ENCODE assay signal across 13 cellular contexts in genomic region chr3:128881576-128881975, GRCh38. TPM values are rescaled to one million over a fixed set of nuclear protein-coding genes. Genes with fewer than 3 reads are reported as not detected.
DNase-seq lines count a peak whose midpoint lies in the region; ATAC-seq and TF ChIP-seq lines count a peak whose summit lies in the region.
"Had no signal": no experiment of that assay in that cellular context is flagged by ENCODE, and none has a peak within 500 bp of the region (broad histone marks: within the 10 kb centered on the region; RNA-seq: fewer than 3 reads in every experiment).

No MANE protein-coding gene starts in this region.

- H3K27ac Mint-ChIP-seq in activated CD4-positive, alpha-beta T cell treated with anti-CD3 and anti-CD28 coated beads, Interleukin-2, amount 10 ng/mL, durations not matched to agents 7 days and 5 days, result no peak overlapping the region
- H3K27ac Mint-ChIP-seq in endodermal cell, result no peak overlapping the region

- H3K79me2 ChIP-seq in OCI-LY7 (ENCODE audit: insufficient read depth, low read depth, low read length), result peaks cover 69% of the 10 kb centered on the region

- peaks cover 48% of the 10 kb centered on the region for H3K36me3 ChIP-seq in OCI-LY7 (ENCODE audit: insufficient read depth, low read length)
- peaks cover 30% of the 10 kb centered on the region for H3K36me3 ChIP-seq in endodermal cell (ENCODE audit: control insufficient read depth, insufficient read depth, low read length)
- H3K36me3 ChIP-seq in gastrocnemius medialis, result peaks cover 0 to 21% of the 10 kb centered on the region in 2 donors
- H3K36me3 ChIP-seq in tibial nerve, result peaks cover 0 to 52% (median 0%) of the 10 kb centered on the region in 3 donors
- H3K36me3 ChIP-seq: thoracic aorta had no signal

- in situ Hi-C loops in gastrocnemius medialis (cut with MboI; ENCODE audit: low sequenced_read_pairs in 4 of 4), result no loop called here

- H3K4me1 ChIP-seq in OCI-LY7 (ENCODE audit: insufficient read depth, low read length, poor library complexity, severe bottlenecking) (peaks cover 25% of the 10 kb centered on the region), endodermal cell (ENCODE audit: control insufficient read depth, insufficient read depth, low read length) (peaks cover 18% of the 10 kb centered on the region), gastrocnemius medialis (peaks cover 39 to 49% of the 10 kb centered on the region in 2 donors), tibial nerve (peaks cover 0 to 54% (median 13%) of the 10 kb centered on the region in 4 donors)

- H3K9me3 ChIP-seq in OCI-LY7 (ENCODE audit: low read length), result no peaks in the 10 kb centered on the region
- no peaks in the 10 kb centered on the region for H3K9me3 ChIP-seq in endodermal cell (ENCODE audit: control insufficient read depth, low read length)
- no peaks in the 10 kb centered on the region for H3K9me3 ChIP-seq in gastrocnemius medialis
- no peaks in the 10 kb centered on the region for H3K9me3 ChIP-seq in tibial nerve
- H3K9me3 ChIP-seq: A549, heart right ventricle, thoracic aorta had no signal

- no peaks in the 10 kb centered on the region for H4K20me1 ChIP-seq in OCI-LY7 (ENCODE audit: insufficient read depth, low read length)

- H3K9me3 Mint-ChIP-seq in activated CD4-positive, alpha-beta T cell treated with anti-CD3 and anti-CD28 coated beads, Interleukin-2, amount 10 ng/mL, durations not matched to agents 7 days and 5 days, result no peaks in the 10 kb centered on the region
- no peaks in the 10 kb centered on the region for H3K9me3 Mint-ChIP-seq in endodermal cell

- 95 to 96% methylated on average over 6 of the region's 6 CpGs for WGBS in endodermal cell (ENCODE audit: insufficient coverage in 1 of 2, insufficient read length in 1 of 2), 2 experiments
- 83 to 93% methylated on average over 6 of the region's 6 CpGs for WGBS in tibial nerve, 2 donors

- no peak overlapping the region for H3K9ac ChIP-seq in endodermal cell (ENCODE audit: extremely low read depth, low read length, poor library complexity, severe bottlenecking)

- TF ChIP-seq POLR2A in gastrocnemius medialis (IDR thresholded peaks at IDR 0.05) (no peak), tibial nerve (IDR thresholded peaks at IDR 0.05) (no peak)

- no peak overlapping the region for H3K4me3 ChIP-seq in OCI-LY7 (ENCODE audit: low read depth, low read length, poor library complexity, severe bottlenecking)
- peak overlapping the region; percentile 4 for H3K4me3 ChIP-seq in endodermal cell (ENCODE audit: low read length)
- no peak overlapping the region for H3K4me3 ChIP-seq in gastrocnemius medialis
- H3K4me3 ChIP-seq in tibial nerve, result no peak overlapping the region
- H3K4me3 ChIP-seq: A549, heart right ventricle, thoracic aorta had no signal

- POLR2A ChIA-PET in activated CD4-positive, alpha-beta T cell treated with anti-CD3 and anti-CD28 coated beads, Interleukin-2, amount 10 ng/mL, durations not matched to agents 7 days and 5 days (lab: Charles Lee), result no interaction called here
- POLR2A ChIA-PET in OCI-LY7 (lab: Charles Lee), result no interaction called here

- H3K27me3 ChIP-seq in endodermal cell (ENCODE audit: control insufficient read depth, insufficient read depth, low read length, poor library complexity, severe bottlenecking) (no peaks in the 10 kb centered on the region), gastrocnemius medialis (no peaks in the 10 kb centered on the region), tibial nerve (no peaks in the 10 kb centered on the region)
- H3K27me3 ChIP-seq: heart right ventricle had no signal

- no peak for DNase-seq in activated CD4-positive, alpha-beta T cell treated with anti-CD3 and anti-CD28 coated beads, Interleukin-2, amount 10 ng/mL, durations not matched to agents 7 days and 5 days
- DNase-seq in activated CD4-positive, alpha-beta T cell treated with anti-CD3 and anti-CD28 coated beads, Interleukin-2, amount 50 U/mL, for 4 hours, result no peak
- DNase-seq in OCI-LY7 (ENCODE audit: low spot score), result no peak
- no peak for DNase-seq in endodermal cell
- DNase-seq in gastrocnemius medialis, result no peak
- no peak for DNase-seq in tibial nerve (ENCODE audit: low spot score in 2 of 2)
- no peak for DNase-seq in NCI-H146 (lab: John Stamatoyannopoulos, UW)
- DNase-seq: heart right ventricle, left colon, NCI-H510A treated with DMSO at 0.1 percent for 48 hours had no signal

- no TSS peak for BruUV-seq in OCI-LY7 (replicated peaks; lab: Mats Ljungman, UMichigan)

- CTCF ChIA-PET in activated CD4-positive, alpha-beta T cell treated with anti-CD3 and anti-CD28 coated beads, Interleukin-2, amount 10 ng/mL, durations not matched to agents 7 days and 5 days (lab: Charles Lee), result interaction anchor here (0.6 kb wide), 1 partner anchor 11 kb away, joined by 3 read pairs; no protein-coding TSS in a partner anchor
- CTCF ChIA-PET in OCI-LY7 (lab: Charles Lee; ENCODE audit: unreplicated experiment), result no interaction called here

- ATAC-seq in gastrocnemius medialis (no peak), HG02678 (IDR thresholded peaks at IDR 0.05; ENCODE audit: unreplicated experiment) (no peak)
- ATAC-seq: A549, heart right ventricle, left colon had no signal

- TF ChIP-seq EP300 in tibial nerve (IDR thresholded peaks at IDR 0.05), result no peak

- TF ChIP-seq CTCF in OCI-LY7 (conservative IDR thresholded peaks at IDR 0.05; ENCODE audit: low read length) (no peak), endodermal cell (conservative IDR thresholded peaks at IDR 0.05) (no peak), gastrocnemius medialis (IDR thresholded peaks at IDR 0.05 in 4 of 5, conservative IDR thresholded peaks at IDR 0.05 in 1 of 5) (no peak), tibial nerve (IDR thresholded peaks at IDR 0.05) (no peak)

- intact Hi-C loops in OCI-LY7 (cut with micrococcal nuclease; ENCODE audit: unreplicated experiment), result no loop called here
- intact Hi-C loops in gastrocnemius medialis (cut with DNase I; ENCODE audit: low total_unique reads), result no loop called here

- peaks cover 52% of the 10 kb centered on the region for H3K4me1 Mint-ChIP-seq in activated CD4-positive, alpha-beta T cell treated with anti-CD3 and anti-CD28 coated beads, Interleukin-2, amount 10 ng/mL, durations not matched to agents 7 days and 5 days
- peaks cover 36% of the 10 kb centered on the region for H3K4me1 Mint-ChIP-seq in endodermal cell

- H3K9me2 ChIP-seq in OCI-LY7 (ENCODE audit: insufficient read depth, low read length), result no peaks in the 10 kb centered on the region

- H3K36me3 Mint-ChIP-seq in activated CD4-positive, alpha-beta T cell treated with anti-CD3 and anti-CD28 coated beads, Interleukin-2, amount 10 ng/mL, durations not matched to agents 7 days and 5 days (ENCODE audit: low read depth), result peaks cover 31% of the 10 kb centered on the region
- H3K36me3 Mint-ChIP-seq in endodermal cell (ENCODE audit: low read depth), result peaks cover 19% of the 10 kb centered on the region

- H3K4me3 Mint-ChIP-seq in activated CD4-positive, alpha-beta T cell treated with anti-CD3 and anti-CD28 coated beads, Interleukin-2, amount 10 ng/mL, durations not matched to agents 7 days and 5 days, result peak overlapping the region; percentile 21
- H3K4me3 Mint-ChIP-seq in endodermal cell, result peak overlapping the region; percentile 75

- no peak overlapping the region for H2AFZ ChIP-seq in OCI-LY7 (ENCODE audit: low read length)

- H3K4me2 ChIP-seq in OCI-LY7 (ENCODE audit: low read length), result peak overlapping the region; percentile 97

- no peaks in the 10 kb centered on the region for H3K27me3 Mint-ChIP-seq in activated CD4-positive, alpha-beta T cell treated with anti-CD3 and anti-CD28 coated beads, Interleukin-2, amount 10 ng/mL, durations not matched to agents 7 days and 5 days
- no peaks in the 10 kb centered on the region for H3K27me3 Mint-ChIP-seq in endodermal cell (ENCODE audit: insufficient read depth)

- H3K27ac ChIP-seq in OCI-LY7 (ENCODE audit: low read depth, low read length, poor library complexity, severe bottlenecking) (no peak overlapping the region), endodermal cell (ENCODE audit: low read depth, low read length) (no peak overlapping the region), gastrocnemius medialis (peak overlapping the region; percentile 13 to 96 (median 55)), tibial nerve (no peak overlapping the region)
- H3K27ac ChIP-seq: A549, heart right ventricle, thoracic aorta had no signal

RNA-seq across cellular contexts. Expression of gene ACAD9, which starts 2.2 kb away (rescaled TPM):
- 10 to 100 TPM; 74.7 to 77.4 TPM for total RNA-seq in activated CD4-positive, alpha-beta T cell treated with anti-CD3 and anti-CD28 coated beads, Interleukin-2, amount 10 ng/mL, durations not matched to agents 7 days and 5 days
- total RNA-seq in OCI-LY7 (2014; rRNA removed; shearing (Covaris generic)), result 88.5 and 93.7 TPM in 2 replicates
- total RNA-seq in OCI-LY7 (2022), result 56.8 and 69.5 TPM in 2 replicates
- 10 to 100 TPM; 48.0 to 52.1 TPM for total RNA-seq in endodermal cell
- 32.3 TPM for polyA plus RNA-seq in endodermal cell (2013, experiment 1 of 2)
- 30.3 TPM for polyA plus RNA-seq in endodermal cell (2013, experiment 2 of 2)
- 10 to 100 TPM; 26.3 to 43.0 (median 37.5) TPM for total RNA-seq in gastrocnemius medialis
- total RNA-seq in tibial nerve, result 10 to 100 TPM; 49.6 to 81.9 (median 63.7) TPM

Comparison
In these comparisons a context has a peak if more than half of its experiments do, and no peak if none do; other contexts are left out.
1. H3K27ac ChIP-seq: peak in gastrocnemius medialis (4 of 4); none in OCI-LY7 (single experiment), endodermal cell (single experiment) and tibial nerve (0 of 4).